1 cellular context compared by ENCODE assay signal in the genomic region with DNA sequence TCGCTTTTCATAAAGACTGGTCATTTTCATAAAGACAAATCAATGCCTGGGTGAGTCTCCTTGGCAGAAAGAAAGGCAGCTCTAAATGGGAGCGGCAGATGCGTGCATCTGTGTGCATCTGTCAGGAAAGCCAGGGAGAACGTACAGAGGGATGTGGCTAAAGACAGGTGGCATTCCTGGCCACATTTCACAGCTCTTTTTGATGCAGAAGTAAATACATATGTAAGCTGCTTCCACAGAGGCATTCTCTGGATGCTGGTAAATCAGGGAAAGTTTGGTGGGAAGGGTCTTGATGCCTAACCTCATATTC.
A peak's percentile ranks its signal among the peaks of the same experiment; 100 is the strongest.
TF ChIP-seq lines count a peak whose summit lies in the region.

No MANE protein-coding gene starts in this region.

TF ChIP-seq in H1, 55 proteins besides CTCF, POLR2A, EP300 and RAD21:
- TF ChIP-seq TEAD4 (IDR thresholded peaks at IDR 0.05; ENCODE audit: low read depth, low read length) (0 out of 2 replicates have a peak, but pooled peaks have one; percentile 29), BACH1 (IDR thresholded peaks at IDR 0.05; ENCODE audit: low read length) (no peak), SRF (IDR thresholded peaks at IDR 0.05; ENCODE audit: low read depth, low read length) (0 out of 2 replicates have a peak, but pooled peaks have one; percentile 4), CREB1 (IDR thresholded peaks at IDR 0.05) (no peak)
- TF ChIP-seq, protein P1, sequence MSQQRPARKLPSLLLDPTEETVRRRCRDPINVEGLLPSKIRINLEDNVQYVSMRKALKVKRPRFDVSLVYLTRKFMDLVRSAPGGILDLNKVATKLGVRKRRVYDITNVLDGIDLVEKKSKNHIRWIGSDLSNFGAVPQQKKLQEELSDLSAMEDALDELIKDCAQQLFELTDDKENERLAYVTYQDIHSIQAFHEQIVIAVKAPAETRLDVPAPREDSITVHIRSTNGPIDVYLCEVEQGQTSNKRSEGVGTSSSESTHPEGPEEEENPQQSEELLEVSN (IDR thresholded peaks at IDR 0.05): 0 out of 2 replicates have a peak, but pooled peaks have one; percentile 18
